ENCODE assay signal across 14 cellular contexts in genomic region chr14:28875937-28876910, GRCh38.
DNase-seq lines count a peak whose midpoint lies in the region; ATAC-seq, FAIRE-seq and TF ChIP-seq lines count a peak whose summit lies in the region.
"Had no signal": no experiment of that assay in that cellular context is flagged by ENCODE, and none has a peak within 500 bp of the region (broad histone marks: within the 10 kb centered on the region; RNA-seq: fewer than 3 reads in every experiment).

No MANE protein-coding gene starts in this region.

- no peak overlapping the region for H4K5ac ChIP-seq in H1 (ENCODE audit: insufficient read length, low read depth, low read length)

- H3K23ac ChIP-seq in H1 (ENCODE audit: insufficient read length) = no peak overlapping the region

- no peak overlapping the region for H3K4me2 ChIP-seq in H1 (ENCODE audit: insufficient read depth in 1 of 2, low read depth in 2 of 2, low read length in 2 of 2)

- H2BK12ac ChIP-seq in H1 (ENCODE audit: low read depth, low read length) = no peak overlapping the region

- H2AK5ac ChIP-seq in H1 (ENCODE audit: low read depth, low read length) = no peak overlapping the region

- DNase-seq in D341Med (ENCODE audit: low spot score) = peak; percentile 49
- peak; percentile 97 for DNase-seq in NCI-H146 (lab: John Stamatoyannopoulos, UW)
- peak; percentile 97 for DNase-seq in NCI-H345 (lab: John Stamatoyannopoulos, UW)
- no peak for DNase-seq in H1 (ENCODE audit: low read depth in 1 of 2, low spot score in 2 of 2)
- DNase-seq in MG63 = no peak
- no peak for DNase-seq in activated naive CD4-positive, alpha-beta T cell treated with anti-CD3 and anti-CD28 coated beads, Interleukin-2, amount 50 U/mL, for 16 hours
- no peak for DNase-seq in activated T-cell treated with anti-CD3 and anti-CD28 coated beads, Interleukin-2, amount 50 U/mL, for 4 hours
- DNase-seq in sigmoid colon = no peak
- DNase-seq: activated CD4-positive, alpha-beta T cell treated with anti-CD3 and anti-CD28 coated beads, Interleukin-2, amount 50 U/mL, for 1 hour; activated T-cell treated with anti-CD3 and anti-CD28 coated beads, Interleukin-2, amount 50 U/mL, for 48 hours; GOT3; SIG-M5 had no signal

- no peak for TF ChIP-seq POLR2A in H1 (IDR thresholded peaks at IDR 0.05; ENCODE audit: control extremely low read depth in 1 of 2, low read depth in 2 of 2, low read length in 2 of 2)
- no peak for TF ChIP-seq POLR2A in sigmoid colon (IDR thresholded peaks at IDR 0.05)

- 78% methylated on average over 7 of the region's 7 CpGs; no CpG with 5 or more reads in 1 of the 2 experiments for WGBS in H1 (ENCODE audit: extremely low coverage in 1 of 2, insufficient coverage in 1 of 2, insufficient read length in 1 of 2, insufficient replicate concordance in 2 of 2, low coverage in 1 of 2, low lambda C conversion rate in 2 of 2, missing lambda C conversion rate in 1 of 2), 2 experiments
- WGBS in sigmoid colon, 2 donors = 35 to 52% methylated on average over 7 of the region's 7 CpGs

- TF ChIP-seq EP300 in H1 (IDR thresholded peaks at IDR 0.05; ENCODE audit: borderline replicate concordance in 1 of 2, low read depth in 2 of 2, low read length in 2 of 2) = no peak
- TF ChIP-seq EP300 in sigmoid colon (IDR thresholded peaks at IDR 0.05) = no peak

- H3K36me3 ChIP-seq in H1 (ENCODE audit: control insufficient read depth in 2 of 4, insufficient read depth in 4 of 4, low read length in 3 of 4) = no peaks in the 10 kb centered on the region
- H3K36me3 ChIP-seq in MG63 = no peaks in the 10 kb centered on the region
- H3K36me3 ChIP-seq in sigmoid colon = no peaks in the 10 kb centered on the region
- H3K36me3 ChIP-seq: vagina had no signal

- H3K36me3 Mint-ChIP-seq in activated T-cell treated with anti-CD3 and anti-CD28 coated beads, Interleukin-2, amount 50 U/mL, for 4 hours (ENCODE audit: insufficient read depth) = no peaks in the 10 kb centered on the region

- no peaks in the 10 kb centered on the region for H3K79me2 ChIP-seq in H1 (ENCODE audit: control insufficient read depth in 1 of 2, insufficient read depth in 2 of 2, low read length in 2 of 2)

- H3K56ac ChIP-seq in H1 (replicated peaks; ENCODE audit: insufficient read length, low read depth, low read length) = no peak overlapping the region

- H3K4me3 Mint-ChIP-seq in activated T-cell treated with anti-CD3 and anti-CD28 coated beads, Interleukin-2, amount 50 U/mL, for 4 hours = no peak overlapping the region
- H3K4me3 Mint-ChIP-seq: stimulated activated naive CD8-positive, alpha-beta T cell treated with anti-CD3 and anti-CD28 coated beads, Interleukin-15, Interleukin-2, amounts not matched to agents 100 ng/mL and 50 ng/mL, for 24 hours had no signal

- H3K4me3 ChIP-seq in H1 (ENCODE audit: extremely low read depth in 1 of 4, insufficient read depth in 2 of 4, low read depth in 3 of 4, low read length in 4 of 4) = no peak overlapping the region
- no peak overlapping the region for H3K4me3 ChIP-seq in MG63
- H3K4me3 ChIP-seq in sigmoid colon = no peak overlapping the region
- H3K4me3 ChIP-seq: vagina had no signal

- H3K4me1 ChIP-seq in H1 (replicated peaks in 1 of 4; ENCODE audit: control insufficient read depth in 3 of 4, insufficient read depth in 4 of 4, low read length in 3 of 4) = peaks cover 0 to 7% (median 0%) of the 10 kb centered on the region in 4 experiments; a peak in 3 of 7 replicates
- no peaks in the 10 kb centered on the region for H3K4me1 ChIP-seq in sigmoid colon
- H3K4me1 ChIP-seq: vagina had no signal

- no peak overlapping the region for H3K9ac ChIP-seq in H1 (replicated peaks in 1 of 4; ENCODE audit: extremely low read depth in 1 of 4, low read depth in 3 of 4, low read length in 3 of 4)

- H3K18ac ChIP-seq in H1 (ENCODE audit: extremely low read depth, low read length) = no peak overlapping the region

- H3K79me1 ChIP-seq in H1 (ENCODE audit: low read depth, low read length) = no peaks in the 10 kb centered on the region

- no peak overlapping the region for H2BK5ac ChIP-seq in H1 (ENCODE audit: low read depth, low read length)

- H3K9me3 ChIP-seq in H1 (ENCODE audit: insufficient read depth in 2 of 2, low read depth in 1 of 2, low read length in 1 of 2) (no peaks in the 10 kb centered on the region), MG63 (no peaks in the 10 kb centered on the region), sigmoid colon (no peaks in the 10 kb centered on the region)
- H3K9me3 ChIP-seq: vagina had no signal

- POLR2A ChIA-PET in H1 (lab: Charles Lee; ENCODE audit: partially characterized antibody) = no interaction called here

- peak; percentile 24 for FAIRE-seq in H1 (lab: Jason Lieb, UNC)

- ATAC-seq in activated T-cell treated with anti-CD3 and anti-CD28 coated beads, Interleukin-2, amount 50 U/mL, for 4 hours = no peak

- no peaks in the 10 kb centered on the region for H3K4me1 Mint-ChIP-seq in activated T-cell treated with anti-CD3 and anti-CD28 coated beads, Interleukin-2, amount 50 U/mL, for 4 hours (ENCODE audit: low read depth)

- H4K8ac ChIP-seq in H1 (ENCODE audit: extremely low read depth, insufficient read depth, low read length) = no peak overlapping the region

- no peak overlapping the region for H3K27ac ChIP-seq in H1 (ENCODE audit: low read depth, low read length)
- no peak overlapping the region for H3K27ac ChIP-seq in sigmoid colon
- H3K27ac ChIP-seq: vagina had no signal

- no peak overlapping the region for H3K14ac ChIP-seq in H1 (ENCODE audit: insufficient read length)

- H3K23me2 ChIP-seq in H1 (ENCODE audit: low read depth, low read length) = no peaks in the 10 kb centered on the region

- H2BK15ac ChIP-seq in H1 (ENCODE audit: low read length) = no peak overlapping the region

- no peak overlapping the region for H2BK20ac ChIP-seq in H1 (ENCODE audit: low read length)

- H3K9me3 Mint-ChIP-seq in activated T-cell treated with anti-CD3 and anti-CD28 coated beads, Interleukin-2, amount 50 U/mL, for 4 hours = peaks cover 3% of the 10 kb centered on the region

- no peak overlapping the region for H2BK120ac ChIP-seq in H1 (replicated peaks; ENCODE audit: low read depth, low read length)

- intact Hi-C loops in sigmoid colon (cut with DNase I) = no loop called here

- H3K27me3 ChIP-seq in H1 (replicated peaks in 1 of 4; ENCODE audit: control insufficient read depth in 3 of 4, extremely low read depth in 1 of 4, insufficient read depth in 3 of 4, low read length in 3 of 4) (no peaks in the 10 kb centered on the region), MG63 (no peaks in the 10 kb centered on the region), sigmoid colon (no peaks in the 10 kb centered on the region)
- H3K27me3 ChIP-seq: vagina had no signal

- TF ChIP-seq CTCF in H1 (IDR thresholded peaks at IDR 0.05; ENCODE audit: control extremely low read depth in 1 of 3, insufficient read depth in 1 of 3, low read depth in 1 of 3, low read length in 3 of 3) (no peak), sigmoid colon (IDR thresholded peaks at IDR 0.05) (no peak)

- CTCF ChIA-PET in H1 (lab: Charles Lee; ENCODE audit: partially characterized antibody) = interaction anchor here (1.2 kb wide), 1 partner anchor 1338 kb away, joined by 3 read pairs; no protein-coding TSS in a partner anchor

- H4K20me1 ChIP-seq in H1 (replicated peaks in 1 of 2; ENCODE audit: control insufficient read depth in 1 of 2, insufficient read depth in 2 of 2, low read length in 2 of 2) = no peaks in the 10 kb centered on the region

- no peak for TF ChIP-seq RAD21 in H1 (IDR thresholded peaks at IDR 0.05 in 1 of 2, conservative IDR thresholded peaks at IDR 0.05 in 1 of 2; ENCODE audit: low read depth in 2 of 2, low read length in 2 of 2)

- H4K91ac ChIP-seq in H1 (replicated peaks; ENCODE audit: insufficient read length, low read length) = no peak overlapping the region

- H3K4ac ChIP-seq in H1 (replicated peaks; ENCODE audit: insufficient read length, low read depth, low read length) = no peak overlapping the region

- peak overlapping the region; percentile 94; the same call in 1 of the 2 replicates for H2AFZ ChIP-seq in H1 (ENCODE audit: low read length)

- no peaks in the 10 kb centered on the region for H3K27me3 Mint-ChIP-seq in activated T-cell treated with anti-CD3 and anti-CD28 coated beads, Interleukin-2, amount 50 U/mL, for 4 hours (ENCODE audit: low read depth)
- H3K27me3 Mint-ChIP-seq: stimulated activated naive CD8-positive, alpha-beta T cell treated with anti-CD3 and anti-CD28 coated beads, Interleukin-15, Interleukin-2, amounts not matched to agents 100 ng/mL and 50 ng/mL, for 24 hours had no signal

TF ChIP-seq in H1, 55 proteins besides CTCF, POLR2A, EP300 and RAD21 (continues in another document):
- TF ChIP-seq CTBP2 (IDR thresholded peaks at IDR 0.05; ENCODE audit: borderline replicate concordance, insufficient read depth, insufficient read length, low read length) (no peak), GABPA (IDR thresholded peaks at IDR 0.05; ENCODE audit: borderline replicate concordance, insufficient read depth, low read length) (no peak), ASH2L (IDR thresholded peaks at IDR 0.05; ENCODE audit: low read length) (no peak), TAF1 (IDR thresholded peaks at IDR 0.05; ENCODE audit: low read depth, low read length) (no peak), TBP (IDR thresholded peaks at IDR 0.05; ENCODE audit: low read depth, low read length) (no peak), CEBPB (IDR thresholded peaks at IDR 0.05; ENCODE audit: low read depth, low read length) (no peak), KDM4A (IDR thresholded peaks at IDR 0.05; ENCODE audit: low read depth, low read length, severe bottlenecking) (no peak), USF2 (IDR thresholded peaks at IDR 0.05; ENCODE audit: low read length) (no peak), SIX5 (IDR thresholded peaks at IDR 0.05; ENCODE audit: low read depth, low read length) (no peak), RXRA (IDR thresholded peaks at IDR 0.05; ENCODE audit: insufficient read depth, low read depth, low read length) (no peak), CHD1 (IDR thresholded peaks at IDR 0.05; ENCODE audit: low read depth, low read length) (no peak), EGR1 (IDR thresholded peaks at IDR 0.05; ENCODE audit: borderline replicate concordance, low read depth, low read length) (no peak), NANOG (IDR thresholded peaks at IDR 0.05; ENCODE audit: insufficient read depth, low read depth, low read length, poor library complexity, severe bottlenecking) (no peak), HDAC6 (IDR thresholded peaks at IDR 0.05; ENCODE audit: low read depth, low read length) (no peak), EZH2 (IDR thresholded peaks at IDR 0.05; ENCODE audit: low read depth, low read length, severe bottlenecking) (no peak)

Comparison
In these comparisons a context has a peak if more than half of its experiments do, and no peak if none do; other contexts are left out.
1. DNase-seq: peak in D341Med (single experiment), NCI-H146 (single experiment) and NCI-H345 (single experiment); none in H1 (0 of 2), MG63 (single experiment), activated naive CD4-positive, alpha-beta T cell treated with anti-CD3 and anti-CD28 coated beads, Interleukin-2, amount 50 U/mL, for 16 hours (single experiment), activated T-cell treated with anti-CD3 and anti-CD28 coated beads, Interleukin-2, amount 50 U/mL, for 4 hours (single experiment) and sigmoid colon (single experiment).